8 cellular contexts compared by ENCODE assay signal in genomic region chr19:16829822-16830289, GRCh38. TPM values are rescaled to one million over a fixed set of nuclear protein-coding genes. Genes with fewer than 3 reads are reported as not detected.
A peak's percentile ranks its signal among the peaks of the same experiment; 100 is the strongest.
DNase-seq lines count a peak whose midpoint lies in the region; ATAC-seq and TF ChIP-seq lines count a peak whose summit lies in the region.

No MANE protein-coding gene starts in this region.

- BruUV-seq in MCF 10A (replicated peaks; lab: Mats Ljungman, UMichigan): no TSS peak

- H3K4me1 ChIP-seq in vagina: peaks cover 29% of the 10 kb centered on the region

- peak overlapping the region; percentile 89 to 92 for H3K4me3 ChIP-seq in vagina

- no peak for TF ChIP-seq POLR2A in vagina (IDR thresholded peaks at IDR 0.05)

- H3K36me3 Mint-ChIP-seq in activated naive CD4-positive, alpha-beta T cell treated with anti-CD3 and anti-CD28 coated beads, Interleukin-2, amount 10 ng/mL, durations not matched to agents 7 days and 5 days: peaks cover 21% of the 10 kb centered on the region
- H3K36me3 Mint-ChIP-seq in MCF 10A (ENCODE audit: insufficient read depth, unreplicated experiment) (peaks cover 38% of the 10 kb centered on the region), memory B cell (peaks cover 10% of the 10 kb centered on the region)

- peaks cover 32% of the 10 kb centered on the region for H3K4me1 Mint-ChIP-seq in activated naive CD4-positive, alpha-beta T cell treated with anti-CD3 and anti-CD28 coated beads, Interleukin-2, amount 10 ng/mL, durations not matched to agents 7 days and 5 days
- H3K4me1 Mint-ChIP-seq in MCF 10A (ENCODE audit: insufficient read depth, unreplicated experiment) (peaks cover 14% of the 10 kb centered on the region), memory B cell (peaks cover 29% of the 10 kb centered on the region)

- H3K9me3 Mint-ChIP-seq in activated naive CD4-positive, alpha-beta T cell treated with anti-CD3 and anti-CD28 coated beads, Interleukin-2, amount 10 ng/mL, durations not matched to agents 7 days and 5 days: no peaks in the 10 kb centered on the region
- H3K9me3 Mint-ChIP-seq in MCF 10A (ENCODE audit: unreplicated experiment) (no peaks in the 10 kb centered on the region), memory B cell (no peaks in the 10 kb centered on the region)

- DNase-seq in activated naive CD4-positive, alpha-beta T cell treated with anti-CD3 and anti-CD28 coated beads, Interleukin-2, amount 10 ng/mL, durations not matched to agents 7 days and 5 days: peak; percentile 22
- no peak for DNase-seq in activated naive CD4-positive, alpha-beta T cell (lab: John Stamatoyannopoulos, UW)
- DNase-seq in MCF 10A (ENCODE audit: unreplicated experiment) (no peak), memory B cell (ENCODE audit: low spot score in 2 of 2) (no peak), vagina (ENCODE audit: extremely low spot score in 2 of 2) (no peak), GM20000 (ENCODE audit: low spot score) (no peak)
- DNase-seq in stimulated activated CD8-positive, alpha-beta memory T cell treated with anti-CD3 and anti-CD28 coated beads, Interleukin-4, amount 100 ng/mL, for 48 hours: no peak

- peak overlapping the region; percentile 87 for H3K4me3 Mint-ChIP-seq in activated naive CD4-positive, alpha-beta T cell treated with anti-CD3 and anti-CD28 coated beads, Interleukin-2, amount 10 ng/mL, durations not matched to agents 7 days and 5 days
- H3K4me3 Mint-ChIP-seq in MCF 10A (ENCODE audit: unreplicated experiment) (peak overlapping the region; percentile 75), memory B cell (peak overlapping the region; percentile 82)

- POLR2A ChIA-PET in MCF 10A (lab: Yijun Ruan, JAX): interaction anchor here (0.7 to 1.9 kb wide), 6 partner anchors 25 to 169 kb away, joined by 3 to 6 read pairs (median 4); partner anchors contain the start of genes NWD1, SMIM7 and TMEM38A

- H3K27me3 Mint-ChIP-seq in activated naive CD4-positive, alpha-beta T cell treated with anti-CD3 and anti-CD28 coated beads, Interleukin-2, amount 10 ng/mL, durations not matched to agents 7 days and 5 days: peaks cover 25% of the 10 kb centered on the region
- H3K27me3 Mint-ChIP-seq in MCF 10A (ENCODE audit: insufficient read depth, unreplicated experiment) (no peaks in the 10 kb centered on the region), memory B cell (peaks cover 15% of the 10 kb centered on the region)

- no peaks in the 10 kb centered on the region for H3K9me3 ChIP-seq in vagina

- H3K36me3 ChIP-seq in vagina: peaks cover 0 to 36% of the 10 kb centered on the region in 2 donors

- H3K27me3 ChIP-seq in vagina: no peaks in the 10 kb centered on the region

- intact Hi-C loops in MCF 10A (cut with micrococcal nuclease): loop anchor here (1.0 to 5.0 kb wide), 3 partner anchors 51 to 258 kb away; partner anchors contain the start of gene SLC35E1
- intact Hi-C loops in vagina (cut with DNase I): no loop called here

- H3K27ac Mint-ChIP-seq in activated naive CD4-positive, alpha-beta T cell treated with anti-CD3 and anti-CD28 coated beads, Interleukin-2, amount 10 ng/mL, durations not matched to agents 7 days and 5 days: peak overlapping the region; percentile 83
- H3K27ac Mint-ChIP-seq in MCF 10A (ENCODE audit: low read depth, unreplicated experiment) (peak overlapping the region; percentile 59), memory B cell (peak overlapping the region; percentile 73)

- CTCF ChIA-PET in activated naive CD4-positive, alpha-beta T cell treated with anti-CD3 and anti-CD28 coated beads, Interleukin-2, amount 10 ng/mL, durations not matched to agents 7 days and 5 days (lab: Charles Lee): no interaction called here
- CTCF ChIA-PET in MCF 10A (lab: Yijun Ruan, JAX): interaction anchor here (0.6 to 1.3 kb wide), 5 partner anchors 10 to 333 kb away, joined by 3 to 5 read pairs (median 3); no protein-coding TSS in a partner anchor

- peak overlapping the region; percentile 90 for H3K27ac ChIP-seq in vagina

- TF ChIP-seq CTCF in MCF 10A (IDR thresholded peaks at IDR 0.05; ENCODE audit: unreplicated experiment) (no peak), vagina (IDR thresholded peaks at IDR 0.05) (no peak), GM20000 (IDR thresholded peaks at IDR 0.05; ENCODE audit: extremely low read depth, missing control alignments) (no peak)

- ATAC-seq in memory B cell (ENCODE audit: low read depth) (no peak), GM21528 (IDR thresholded peaks at IDR 0.05; ENCODE audit: low FRiP score, unreplicated experiment) (no peak)

RNA-seq across cellular contexts. Expression of gene SIN3B, which starts 0.7 kb away (rescaled TPM):
- total RNA-seq in MCF 10A (2022) (56.0 and 66.6 TPM in 2 replicates), vagina (68.5 TPM)

RNA-seq across cellular contexts. Expression of gene F2RL3, which starts 58.9 kb away (rescaled TPM):
- total RNA-seq in MCF 10A (2022): not detected in 2 replicates
- 8.3 TPM for total RNA-seq in vagina
